In the genomic region with DNA sequence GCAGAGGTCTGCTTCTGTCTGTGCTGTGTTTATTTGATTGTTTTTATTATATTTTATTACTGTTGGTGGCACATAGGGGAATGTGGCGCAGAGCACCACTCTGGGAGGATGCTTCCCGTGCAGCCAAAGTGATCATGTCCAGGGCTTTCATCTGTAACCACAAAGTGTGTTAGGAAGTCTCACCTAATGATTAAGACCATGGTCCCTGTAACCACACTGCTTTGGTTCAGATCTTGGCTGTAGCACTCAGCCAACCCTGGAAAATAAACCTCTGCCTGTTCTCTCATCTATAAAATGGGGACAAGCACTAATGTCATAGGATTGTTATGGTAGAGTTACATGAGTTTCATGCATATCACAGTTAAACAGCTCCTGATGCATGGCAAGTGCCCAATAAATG, we compare ENCODE assay signal across 8 cellular contexts. TPM values are rescaled to one million over a fixed set of nuclear protein-coding genes. Genes with fewer than 3 reads are reported as not detected.
DNase-seq lines count a peak whose midpoint lies in the region; ATAC-seq and TF ChIP-seq lines count a peak whose summit lies in the region.

No MANE protein-coding gene starts in this region.

- H3K36me3 Mint-ChIP-seq in stimulated activated naive CD8-positive, alpha-beta T cell treated with anti-CD3 and anti-CD28 coated beads, Interleukin-15, Interleukin-2, amounts not matched to agents 100 ng/mL and 50 ng/mL, for 24 hours (ENCODE audit: low read depth), result peaks cover 75% of the 10 kb centered on the region

- H2BK15ac ChIP-seq in mesendoderm (replicated peaks; ENCODE audit: low read depth), result no peak overlapping the region

- WGBS in mammary epithelial cell (ENCODE audit: low coverage, missing lambda C conversion rate), result 60% methylated on average over 2 of the region's 2 CpGs
- WGBS in mesendoderm (ENCODE audit: extremely low coverage, insufficient coverage, low lambda C conversion rate), result no CpG with 5 or more reads among the region's 2 CpGs

- DNase-seq in stimulated activated naive CD8-positive, alpha-beta T cell treated with anti-CD3 and anti-CD28 coated beads, Interleukin-15, Interleukin-2, amounts not matched to agents 100 U/mL and 50 U/mL, for 24 hours, result no peak
- no peak for DNase-seq in mammary epithelial cell
- no peak for DNase-seq in mesendoderm
- no peak for DNase-seq in NCI-H2081 treated with DMSO at 0.1 percent for 48 hours (lab: John Stamatoyannopoulos, UW)
- DNase-seq in SJCRH30, result no peak
- DNase-seq in SW 1271 (lab: John Stamatoyannopoulos, UW), result no peak

- TF ChIP-seq CTCF in mammary epithelial cell (conservative IDR thresholded peaks at IDR 0.05 in 1 of 2, IDR thresholded peaks at IDR 0.05 in 1 of 2; ENCODE audit: extremely low read depth in 1 of 2, insufficient read depth in 1 of 2, low read depth in 1 of 2, low read length in 2 of 2), result no peak

- H3K4me2 ChIP-seq in mammary epithelial cell (ENCODE audit: insufficient read depth, low read depth, low read length) (peak overlapping the region; percentile 93), mesendoderm (ENCODE audit: low read length) (peak overlapping the region; percentile 63)

- no peak overlapping the region for H2BK120ac ChIP-seq in mesendoderm (ENCODE audit: low read depth, low read length)

- H3K27ac Mint-ChIP-seq in stimulated activated naive CD8-positive, alpha-beta T cell treated with anti-CD3 and anti-CD28 coated beads, Interleukin-15, Interleukin-2, amounts not matched to agents 100 ng/mL and 50 ng/mL, for 24 hours, result peak overlapping the region; percentile 96

- peaks cover 63% of the 10 kb centered on the region for H3K79me2 ChIP-seq in mammary epithelial cell (ENCODE audit: insufficient read depth, low read length)
- peaks cover 64% of the 10 kb centered on the region for H3K79me2 ChIP-seq in mesendoderm (ENCODE audit: control insufficient read depth, insufficient read depth, low read length)

- peaks cover 4% of the 10 kb centered on the region for H3K9me3 Mint-ChIP-seq in stimulated activated naive CD8-positive, alpha-beta T cell treated with anti-CD3 and anti-CD28 coated beads, Interleukin-15, Interleukin-2, amounts not matched to agents 100 ng/mL and 50 ng/mL, for 24 hours

- H3K27me3 ChIP-seq in mammary epithelial cell (ENCODE audit: insufficient read depth, low read length) (no peaks in the 10 kb centered on the region), mesendoderm (ENCODE audit: insufficient read depth, low read length, poor library complexity) (no peaks in the 10 kb centered on the region), SJCRH30 (no peaks in the 10 kb centered on the region)

- peak overlapping the region; percentile 94 for H3K56ac ChIP-seq in mesendoderm (ENCODE audit: low read length)

- H4K5ac ChIP-seq in mesendoderm (ENCODE audit: low read length), result no peak overlapping the region

- intact Hi-C loops in mammary epithelial cell (cut with micrococcal nuclease), result loop anchor here (5.0 kb wide), 1 partner anchor 279 kb away; no protein-coding TSS in a partner anchor

- no peaks in the 10 kb centered on the region for H3K27me3 Mint-ChIP-seq in stimulated activated naive CD8-positive, alpha-beta T cell treated with anti-CD3 and anti-CD28 coated beads, Interleukin-15, Interleukin-2, amounts not matched to agents 100 ng/mL and 50 ng/mL, for 24 hours

- H3K79me1 ChIP-seq in mesendoderm (ENCODE audit: low read length), result peaks cover 3% of the 10 kb centered on the region

- H3K9ac ChIP-seq in mammary epithelial cell (ENCODE audit: insufficient read depth, low read length) (no peak overlapping the region), mesendoderm (ENCODE audit: low read length) (peak overlapping the region; percentile 89)

- dilution Hi-C loops in mammary epithelial cell (cut with HindIII; ENCODE audit: low sequenced_read_pairs), result no loop called here

- H2AK5ac ChIP-seq in mesendoderm (ENCODE audit: low read length), result no peak overlapping the region

- no peak overlapping the region for H3K18ac ChIP-seq in mesendoderm (ENCODE audit: low read length)

- CTCF ChIA-PET in mammary epithelial cell (lab: Charles Lee; ENCODE audit: low non-redundant PET), result interaction anchor here (0.6 kb wide), 1 partner anchor 351 kb away, joined by 3 read pairs; no protein-coding TSS in a partner anchor

- H4K8ac ChIP-seq in mesendoderm (ENCODE audit: low read depth, low read length), result no peak overlapping the region

- H3K23ac ChIP-seq in mesendoderm (ENCODE audit: low read length), result no peak overlapping the region

- in situ Hi-C loops in mammary epithelial cell (cut with MboI; ENCODE audit: low sequenced_read_pairs in 2 of 2), result loop anchor here in 1 of 2 donors (25.0 kb wide), 1 partner anchor 299 kb away; a partner anchor contains a TSS

- H3K9me3 ChIP-seq in mammary epithelial cell (replicated peaks; ENCODE audit: insufficient read depth, low read length), result no peaks in the 10 kb centered on the region
- H3K9me3 ChIP-seq in SJCRH30 (replicated peaks), result no peaks in the 10 kb centered on the region

- H3K4me3 ChIP-seq in mammary epithelial cell (replicated peaks in 1 of 3; ENCODE audit: insufficient read depth in 1 of 3, low read depth in 2 of 3, low read length in 3 of 3) (peak overlapping the region in 2 of 3 experiments; percentile 84 to 95), mesendoderm (ENCODE audit: low read length) (peak overlapping the region; percentile 79), SJCRH30 (no peak overlapping the region)

- H3K27ac ChIP-seq in mammary epithelial cell (ENCODE audit: insufficient read depth, low read depth, low read length) (no peak overlapping the region), mesendoderm (ENCODE audit: low read depth, low read length) (no peak overlapping the region), SJCRH30 (no peak overlapping the region)

- H3K4me1 ChIP-seq in mammary epithelial cell (ENCODE audit: insufficient read depth, low read length) (peaks cover 12% of the 10 kb centered on the region), mesendoderm (ENCODE audit: control insufficient read depth, low read depth, low read length) (peaks cover 7% of the 10 kb centered on the region), SJCRH30 (0 out of 2 replicates have a peak, but pooled peaks cover 2% of the 10 kb centered on the region)

- no peak overlapping the region for H2AFZ ChIP-seq in mammary epithelial cell (ENCODE audit: low read depth, low read length)

- H2BK5ac ChIP-seq in mesendoderm (ENCODE audit: low read length), result no peak overlapping the region

- H3K4ac ChIP-seq in mesendoderm (ENCODE audit: low read depth, low read length), result no peak overlapping the region

- no peak for ATAC-seq in stimulated activated naive CD8-positive, alpha-beta T cell treated with anti-CD3 and anti-CD28 coated beads, Interleukin-15, Interleukin-2, amounts not matched to agents 100 U/mL and 50 U/mL, for 24 hours
- no peak for ATAC-seq in HG03196 (IDR thresholded peaks at IDR 0.05; ENCODE audit: unreplicated experiment)

- H3K36me3 ChIP-seq in mammary epithelial cell (ENCODE audit: insufficient read depth, low read length) (peaks cover 1% of the 10 kb centered on the region), mesendoderm (ENCODE audit: control insufficient read depth, insufficient read depth, low read length) (no peaks in the 10 kb centered on the region), SJCRH30 (peaks cover 15% of the 10 kb centered on the region)

- H4K20me1 ChIP-seq in mammary epithelial cell (ENCODE audit: insufficient read depth, low read length), result no peaks in the 10 kb centered on the region

- peak overlapping the region; percentile 97 for H3K4me3 Mint-ChIP-seq in stimulated activated naive CD8-positive, alpha-beta T cell treated with anti-CD3 and anti-CD28 coated beads, Interleukin-15, Interleukin-2, amounts not matched to agents 100 ng/mL and 50 ng/mL, for 24 hours

- H3K4me1 Mint-ChIP-seq in stimulated activated naive CD8-positive, alpha-beta T cell treated with anti-CD3 and anti-CD28 coated beads, Interleukin-15, Interleukin-2, amounts not matched to agents 100 ng/mL and 50 ng/mL, for 24 hours (ENCODE audit: low read depth), result peaks cover 89% of the 10 kb centered on the region

- BruUV-seq in mammary epithelial cell (replicated peaks; lab: Mats Ljungman, UMichigan), result no TSS peak

RNA-seq across cellular contexts. Expression of a gene that starts 1.9 kb away (rescaled TPM):
- 10 to 100 TPM; 21.0 to 21.3 TPM for total RNA-seq in mammary epithelial cell
- 10.9 TPM for polyA plus RNA-seq in mammary epithelial cell
- polyA minus RNA-seq in mammary epithelial cell, result 13.7 TPM
- polyA plus RNA-seq in mesendoderm (2013, experiment 1 of 2), result 90.8 TPM
- polyA plus RNA-seq in mesendoderm (2013, experiment 2 of 2), result 95.0 TPM
- 30.6 and 38.3 TPM in 2 replicates for total RNA-seq in SJCRH30 (2014; rRNA removed; shearing (Covaris generic))
